Comparison of ENCODE assay signal across 8 cellular contexts in genomic region chr16:47018223-47018891, GRCh38. TPM values are rescaled to one million over a fixed set of nuclear protein-coding genes. Genes with fewer than 3 reads are reported as not detected.
DNase-seq lines count a peak whose midpoint lies in the region; ATAC-seq, FAIRE-seq and TF ChIP-seq lines count a peak whose summit lies in the region.

No MANE protein-coding gene starts in this region.

- no peak overlapping the region for H3K4me3 ChIP-seq in uterus

- no peaks in the 10 kb centered on the region for H3K4me1 ChIP-seq in uterus

- no peaks in the 10 kb centered on the region for H3K27me3 ChIP-seq in uterus

- H3K9me3 Mint-ChIP-seq in activated T-helper 1 cell treated with anti-CD3 and anti-CD28 coated beads, Interleukin-12 subunit alpha, Interleukin-12 subunit beta, Interleukin-2, Interleukin-4 antibody, amounts not matched to agents 30 ng/mL and 10 ng/mL and 1 ng/mL, durations not matched to agents 14 hours and 24 hours and 36 hours, result no peaks in the 10 kb centered on the region

- intact Hi-C loops in activated T-helper 1 cell treated with anti-CD3 and anti-CD28 coated beads, Interleukin-12 subunit alpha, Interleukin-12 subunit beta, Interleukin-2, Interleukin-4 antibody, amounts not matched to agents 30 ng/mL and 10 ng/mL and 1 ng/mL, durations not matched to agents 14 hours and 24 hours and 36 hours (cut with micrococcal nuclease), result loop anchor here (1.0 to 2.0 kb wide), 4 partner anchors 18 to 1139 kb away; partner anchors contain the start of gene DNAJA2
- intact Hi-C loops in uterus (cut with DNase I; ENCODE audit: low total_unique reads), result no loop called here

- no peak for TF ChIP-seq POLR2A in uterus (IDR thresholded peaks at IDR 0.05)

- H3K27ac ChIP-seq in uterus, result no peak overlapping the region

- H3K4me1 Mint-ChIP-seq in activated T-helper 1 cell treated with anti-CD3 and anti-CD28 coated beads, Interleukin-12 subunit alpha, Interleukin-12 subunit beta, Interleukin-2, Interleukin-4 antibody, amounts not matched to agents 30 ng/mL and 10 ng/mL and 1 ng/mL, durations not matched to agents 14 hours and 24 hours and 36 hours (ENCODE audit: low read depth), result peaks cover 23% of the 10 kb centered on the region

- H3K36me3 Mint-ChIP-seq in activated T-helper 1 cell treated with anti-CD3 and anti-CD28 coated beads, Interleukin-12 subunit alpha, Interleukin-12 subunit beta, Interleukin-2, Interleukin-4 antibody, amounts not matched to agents 30 ng/mL and 10 ng/mL and 1 ng/mL, durations not matched to agents 14 hours and 24 hours and 36 hours (ENCODE audit: low read depth), result no peaks in the 10 kb centered on the region

- ATAC-seq in GM19043 (IDR thresholded peaks at IDR 0.05; ENCODE audit: low read depth, unreplicated experiment) (peak; percentile 99), HG03066 (IDR thresholded peaks at IDR 0.05; ENCODE audit: low read depth, unreplicated experiment) (peak; percentile 99)

- DNase-seq in D721Med (ENCODE audit: insufficient read length, low spot score), result no peak
- DNase-seq in NCI-H748 (lab: John Stamatoyannopoulos, UW; ENCODE audit: unreplicated experiment), result peak; percentile 51
- DNase-seq in activated T-helper 1 cell treated with anti-CD3 and anti-CD28 coated beads, Interleukin-12 subunit alpha, Interleukin-12 subunit beta, Interleukin-2, Interleukin-4 antibody, amounts not matched to agents 30 ng/mL and 10 ng/mL and 1 ng/mL, durations not matched to agents 14 hours and 24 hours and 36 hours (ENCODE audit: low spot score), result peak; percentile 24
- DNase-seq in iPS-NIHi11 (ENCODE audit: low spot score), result peak; percentile 70
- peak; percentile 29 to 38 for DNase-seq in stimulated activated CD8-positive, alpha-beta memory T cell treated with anti-CD3 and anti-CD28 coated beads, Interleukin-15, amount 100 ng/mL, for 48 hours (ENCODE audit: low read depth in 2 of 2)
- DNase-seq in uterus, result no peak

- H3K36me3 ChIP-seq in uterus, result no peaks in the 10 kb centered on the region

- no peak for FAIRE-seq in D721Med (lab: Jason Lieb, UNC)

- TF ChIP-seq CTCF in D721Med (IDR thresholded peaks at IDR 0.05; ENCODE audit: insufficient read depth, missing control alignments) (peak; percentile 54), uterus (IDR thresholded peaks at IDR 0.05) (peak in 1 of 4 experiments; percentile 39)

- H3K27me3 Mint-ChIP-seq in activated T-helper 1 cell treated with anti-CD3 and anti-CD28 coated beads, Interleukin-12 subunit alpha, Interleukin-12 subunit beta, Interleukin-2, Interleukin-4 antibody, amounts not matched to agents 30 ng/mL and 10 ng/mL and 1 ng/mL, durations not matched to agents 14 hours and 24 hours and 36 hours (ENCODE audit: insufficient read depth), result peaks cover 4% of the 10 kb centered on the region

- H3K27ac Mint-ChIP-seq in activated T-helper 1 cell treated with anti-CD3 and anti-CD28 coated beads, Interleukin-12 subunit alpha, Interleukin-12 subunit beta, Interleukin-2, Interleukin-4 antibody, amounts not matched to agents 30 ng/mL and 10 ng/mL and 1 ng/mL, durations not matched to agents 14 hours and 24 hours and 36 hours, result no peak overlapping the region

- no peaks in the 10 kb centered on the region for H3K9me3 ChIP-seq in uterus

- H3K4me3 Mint-ChIP-seq in activated T-helper 1 cell treated with anti-CD3 and anti-CD28 coated beads, Interleukin-12 subunit alpha, Interleukin-12 subunit beta, Interleukin-2, Interleukin-4 antibody, amounts not matched to agents 30 ng/mL and 10 ng/mL and 1 ng/mL, durations not matched to agents 14 hours and 24 hours and 36 hours, result no peak overlapping the region

RNA-seq across cellular contexts. Expression of gene DNAJA2, which starts 44.9 kb away (rescaled TPM):
- total RNA-seq in activated T-helper 1 cell treated with anti-CD3 and anti-CD28 coated beads, Interleukin-12 subunit alpha, Interleukin-12 subunit beta, Interleukin-2, Interleukin-4 antibody, amounts not matched to agents 30 ng/mL and 10 ng/mL and 1 ng/mL, durations not matched to agents 14 hours and 24 hours and 36 hours, result 83.6 and 86.3 TPM in 2 replicates
- 10 to 100 TPM; 25.3 to 79.4 (median 40.1) TPM for total RNA-seq in uterus

Comparison
In these comparisons a context has a peak if more than half of its experiments do, and no peak if none do; other contexts are left out.
1. DNase-seq: peak in NCI-H748 (single experiment), activated T-helper 1 cell treated with anti-CD3 and anti-CD28 coated beads, Interleukin-12 subunit alpha, Interleukin-12 subunit beta, Interleukin-2, Interleukin-4 antibody, amounts not matched to agents 30 ng/mL and 10 ng/mL and 1 ng/mL, durations not matched to agents 14 hours and 24 hours and 36 hours (single experiment), iPS-NIHi11 (single experiment) and stimulated activated CD8-positive, alpha-beta memory T cell treated with anti-CD3 and anti-CD28 coated beads, Interleukin-15, amount 100 ng/mL, for 48 hours (2 of 2); none in D721Med (single experiment) and uterus (0 of 2).